In the genomic region with DNA sequence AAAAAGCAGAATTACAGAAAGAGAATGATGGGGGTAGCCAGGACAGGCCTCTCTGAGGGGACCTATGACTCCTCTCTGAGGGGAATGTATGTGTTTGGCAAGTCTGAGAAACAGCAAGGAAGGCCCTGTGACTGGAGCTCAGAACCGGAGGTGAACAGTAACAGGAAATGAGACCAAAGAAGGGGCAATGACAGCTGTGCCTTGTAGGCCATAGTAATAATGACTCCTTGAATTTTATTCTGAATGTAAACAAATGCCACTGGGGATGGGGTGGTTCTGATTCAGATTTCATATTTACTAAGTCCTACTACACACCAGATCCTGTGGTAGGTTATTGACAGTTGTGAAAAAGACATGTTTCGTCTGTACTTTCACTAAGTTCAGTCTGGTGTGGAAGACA, we compare ENCODE assay signal across 12 cellular contexts. TPM values are rescaled to one million over a fixed set of nuclear protein-coding genes. Genes with fewer than 3 reads are reported as not detected.
A peak's percentile ranks its signal among the peaks of the same experiment; 100 is the strongest.
DNase-seq lines count a peak whose midpoint lies in the region; ATAC-seq and FAIRE-seq lines count a peak whose summit lies in the region.
"Had no signal": no experiment of that assay in that cellular context is flagged by ENCODE, and none has a peak within 500 bp of the region (broad histone marks: within the 10 kb centered on the region; RNA-seq: fewer than 3 reads in every experiment).

No MANE protein-coding gene starts in this region.

- peaks cover 2 to 4% of the 10 kb centered on the region in 2 donors for H3K36me3 ChIP-seq in small intestine (ENCODE audit: control insufficient read depth in 2 of 2, insufficient read depth in 2 of 2, low read length in 2 of 2)
- H3K36me3 ChIP-seq: thoracic aorta had no signal

- H3K4me1 ChIP-seq in small intestine (ENCODE audit: control insufficient read depth in 2 of 2, insufficient read depth in 1 of 2, low read depth in 1 of 2, low read length in 1 of 2), result no peaks in the 10 kb centered on the region

- 60 to 81% (median 65%) methylated on average over 2 of the region's 2 CpGs for WGBS in small intestine, 3 donors

- DNase-seq in activated gamma-delta T cell treated with Interleukin-2 at 50 U/mL for 16 hours (peak; percentile 19), activated gamma-delta T cell (lab: John Stamatoyannopoulos, UW) (no peak), small intestine (peak; percentile 12), NCI-H1694 treated with DMSO at 0.1 percent for 48 hours (lab: John Stamatoyannopoulos, UW) (no peak), NCI-H2227 treated with DMSO at 0.1 percent for 48 hours (lab: John Stamatoyannopoulos, UW) (no peak)
- DNase-seq in activated CD4-positive, alpha-beta T cell treated with anti-CD3 and anti-CD28 coated beads, Interleukin-2, amount 50 U/mL, for 48 hours, result peak; percentile 3 to 10
- DNase-seq: activated CD8-positive, alpha-beta memory T cell treated with anti-CD3 and anti-CD28 coated beads for 24 hours; effector CD8-positive, alpha-beta T cell had no signal

- no peaks in the 10 kb centered on the region for H3K27me3 ChIP-seq in small intestine (ENCODE audit: control insufficient read depth in 2 of 2, insufficient read depth in 2 of 2, low read length in 2 of 2)

- no peak overlapping the region for H3K27ac ChIP-seq in small intestine (ENCODE audit: low read depth in 1 of 2, low read length in 1 of 2)
- H3K27ac ChIP-seq: thoracic aorta had no signal

- H3K9me3 ChIP-seq in small intestine (ENCODE audit: control insufficient read depth, low read depth), result no peaks in the 10 kb centered on the region
- H3K9me3 ChIP-seq: thoracic aorta had no signal

- FAIRE-seq in small intestine (lab: Jason Lieb, UNC), result no peak

- no peak overlapping the region for H3K4me3 ChIP-seq in small intestine (ENCODE audit: low read depth in 1 of 2, low read length in 2 of 2)
- H3K4me3 ChIP-seq: thoracic aorta had no signal

- peak; percentile 66 for ATAC-seq in HG02678 (IDR thresholded peaks at IDR 0.05; ENCODE audit: unreplicated experiment)
- no peak for ATAC-seq in GM21526 (IDR thresholded peaks at IDR 0.05; ENCODE audit: low FRiP score, unreplicated experiment)

RNA-seq across cellular contexts. Expression of a gene that starts 52.8 kb away (rescaled TPM):
- polyA plus RNA-seq in small intestine, result over 10,000 TPM in 2 of 3 donors, 10 to 100 TPM in 1; 62.3 to 22,236 (median 10,383) TPM
- polyA plus RNA-seq: BJ had no signal

Comparison
In these comparisons a context has a peak if more than half of its experiments do, and no peak if none do; other contexts are left out.
1. DNase-seq: peak in activated gamma-delta T cell treated with Interleukin-2 at 50 U/mL for 16 hours (single experiment), activated CD4-positive, alpha-beta T cell treated with anti-CD3 and anti-CD28 coated beads, Interleukin-2, amount 50 U/mL, for 48 hours (2 of 2) and small intestine (single experiment); none in activated gamma-delta T cell (single experiment), NCI-H1694 treated with DMSO at 0.1 percent for 48 hours (single experiment) and NCI-H2227 treated with DMSO at 0.1 percent for 48 hours (single experiment).